Comparison of ENCODE assay signal across 8 cellular contexts in genomic region chr6:166097914-166098522, GRCh38.
DNase-seq lines count a peak whose midpoint lies in the region; TF ChIP-seq lines count a peak whose summit lies in the region.

No MANE protein-coding gene starts in this region.

- no peak overlapping the region for H3K4me3 ChIP-seq in HFF-Myc (replicated peaks; ENCODE audit: low read depth, low read length)
- H3K4me3 ChIP-seq in fibroblast of villous mesenchyme (ENCODE audit: low read depth, low read length): peak overlapping the region; percentile 41
- H3K4me3 ChIP-seq in subcutaneous abdominal adipose tissue (ENCODE audit: low read depth in 1 of 5, low read length in 5 of 5): peak overlapping the region; percentile 21 to 60 (median 29)

- H3K27ac ChIP-seq in subcutaneous abdominal adipose tissue (ENCODE audit: low read depth, low read length): no peak overlapping the region

- H3K27me3 ChIP-seq in subcutaneous abdominal adipose tissue (ENCODE audit: control insufficient read depth in 5 of 5, insufficient read depth in 4 of 5, low read length in 5 of 5): no peaks in the 10 kb centered on the region

- TF ChIP-seq CTCF in GM12873 (IDR thresholded peaks at IDR 0.05; ENCODE audit: insufficient read depth, low read depth, low read length, missing control alignments) (peak; percentile 96), HFF-Myc (IDR thresholded peaks at IDR 0.05; ENCODE audit: low read depth, low read length, missing control alignments) (peak; percentile 75), fibroblast of villous mesenchyme (IDR thresholded peaks at IDR 0.05; ENCODE audit: insufficient read depth, low read depth, low read length) (peak; percentile 83), nephron progenitor cell (IDR thresholded peaks at IDR 0.05) (peak; percentile 96)

- peaks cover 0 to 7% (median 3%) of the 10 kb centered on the region in 5 donors for H3K4me1 ChIP-seq in subcutaneous abdominal adipose tissue (ENCODE audit: control insufficient read depth in 5 of 5, insufficient read depth in 5 of 5, low read length in 5 of 5)

- H3K4me3 Mint-ChIP-seq in activated T-cell treated with anti-CD3 and anti-CD28 coated beads, Interleukin-2, amount 50 U/mL, for 24 hours: no peak overlapping the region
- peak overlapping the region; percentile 86 for H3K4me3 Mint-ChIP-seq in nephron progenitor cell

- no peak overlapping the region for H3K27ac Mint-ChIP-seq in activated T-cell treated with anti-CD3 and anti-CD28 coated beads, Interleukin-2, amount 50 U/mL, for 24 hours
- H3K27ac Mint-ChIP-seq in nephron progenitor cell: no peak overlapping the region

- DNase-seq in HFF-Myc (ENCODE audit: extremely low read depth, low read depth) (no peak), NCI-H524 treated with DMSO at 0.1 percent for 48 hours (lab: John Stamatoyannopoulos, UW) (peak; percentile 23), fibroblast of villous mesenchyme (ENCODE audit: low read depth) (peak; percentile 81), nephron progenitor cell (peak; percentile 92), Kasumi-1 (lab: John Stamatoyannopoulos, UW) (no peak)
- DNase-seq in activated T-cell treated with anti-CD3 and anti-CD28 coated beads, Interleukin-2, amount 50 U/mL, for 24 hours: peak; percentile 67

- H3K9me3 Mint-ChIP-seq in activated T-cell treated with anti-CD3 and anti-CD28 coated beads, Interleukin-2, amount 50 U/mL, for 24 hours: peaks cover 7% of the 10 kb centered on the region
- H3K9me3 Mint-ChIP-seq in nephron progenitor cell: peaks cover 45% of the 10 kb centered on the region

- H3K9ac ChIP-seq in subcutaneous abdominal adipose tissue (ENCODE audit: low read length in 5 of 5): no peak overlapping the region

- no peaks in the 10 kb centered on the region for H3K36me3 ChIP-seq in subcutaneous abdominal adipose tissue (ENCODE audit: control insufficient read depth in 5 of 5, insufficient read depth in 5 of 5, low read length in 5 of 5)

- no peaks in the 10 kb centered on the region for H3K36me3 Mint-ChIP-seq in activated T-cell treated with anti-CD3 and anti-CD28 coated beads, Interleukin-2, amount 50 U/mL, for 24 hours (ENCODE audit: low read depth)
- peaks cover 13% of the 10 kb centered on the region for H3K36me3 Mint-ChIP-seq in nephron progenitor cell (ENCODE audit: low read depth)

- peaks cover 0 to 9% (median 7%) of the 10 kb centered on the region in 5 donors for H3K9me3 ChIP-seq in subcutaneous abdominal adipose tissue (ENCODE audit: control insufficient read depth in 5 of 5, low read length in 5 of 5)

- peaks cover 2% of the 10 kb centered on the region for H3K4me1 Mint-ChIP-seq in activated T-cell treated with anti-CD3 and anti-CD28 coated beads, Interleukin-2, amount 50 U/mL, for 24 hours (ENCODE audit: low read depth)
- H3K4me1 Mint-ChIP-seq in nephron progenitor cell: no peaks in the 10 kb centered on the region

- H3K27me3 Mint-ChIP-seq in activated T-cell treated with anti-CD3 and anti-CD28 coated beads, Interleukin-2, amount 50 U/mL, for 24 hours: peaks cover 42% of the 10 kb centered on the region
- peaks cover 21% of the 10 kb centered on the region for H3K27me3 Mint-ChIP-seq in nephron progenitor cell (ENCODE audit: low read depth, poor library complexity)

Comparison
In these comparisons a context has a peak if more than half of its experiments do, and no peak if none do; other contexts are left out.
1. DNase-seq: peak in NCI-H524 treated with DMSO at 0.1 percent for 48 hours (single experiment), activated T-cell treated with anti-CD3 and anti-CD28 coated beads, Interleukin-2, amount 50 U/mL, for 24 hours (single experiment), fibroblast of villous mesenchyme (single experiment) and nephron progenitor cell (single experiment); none in HFF-Myc (single experiment) and Kasumi-1 (0 of 2).
2. Peak in every context shown above with its lines, with median percentiles within 50 percentile points of each other: CTCF ChIP-seq.